ENCODE assay signal across 2 cellular contexts in genomic region chr11:26977209-26977608, GRCh38. TPM values are rescaled to one million over a fixed set of nuclear protein-coding genes. Genes with fewer than 3 reads are reported as not detected.
"Had no signal": no experiment of that assay in that cellular context is flagged by ENCODE, and none has a peak within 500 bp of the region (broad histone marks: within the 10 kb centered on the region; RNA-seq: fewer than 3 reads in every experiment).

No MANE protein-coding gene starts in this region.

RNA-seq across cellular contexts. Expression of gene FIBIN, which starts 16.7 kb away (rescaled TPM):
- total RNA-seq: NCI-H460, T-cell had no signal
